In genomic region chr17:57915980-57916757, GRCh38 we compare ENCODE assay signal across 9 cellular contexts. TPM values are rescaled to one million over a fixed set of nuclear protein-coding genes. Genes with fewer than 3 reads are reported as not detected.
A peak's percentile ranks its signal among the peaks of the same experiment; 100 is the strongest.
DNase-seq lines count a peak whose midpoint lies in the region; ATAC-seq, FAIRE-seq and TF ChIP-seq lines count a peak whose summit lies in the region.
"Had no signal": no experiment of that assay in that cellular context is flagged by ENCODE, and none has a peak within 500 bp of the region (broad histone marks: within the 10 kb centered on the region; RNA-seq: fewer than 3 reads in every experiment).

No MANE protein-coding gene starts in this region.

- H3K9ac ChIP-seq in HepG2 (ENCODE audit: insufficient read depth, low read depth, low read length), result no peak overlapping the region

- POLR2A ChIA-PET in HepG2 (lab: Yijun Ruan, JAX), result no interaction called here

- CTCF ChIA-PET in HepG2 (lab: Yijun Ruan, JAX; ENCODE audit: low intra/inter-chr PET ratio, low total read pairs), result interaction anchor here (1.3 kb wide), 1 partner anchor 79 kb away, joined by 5 read pairs; no protein-coding TSS in a partner anchor

- TF ChIP-seq RAD21 in HepG2 (CRISPR knock-in tag; IDR thresholded peaks at IDR 0.05), result no peak

- in situ Hi-C loops in HepG2 (cut with HindIII; ENCODE audit: extremely low pct_ligation_motif_present, low pct_unique_long_range_greater_than_20kb), result no loop called here

- H2AFZ ChIP-seq in HepG2 (ENCODE audit: low read length), result no peak overlapping the region

- no peaks in the 10 kb centered on the region for H3K27me3 ChIP-seq in WERI-Rb-1 (ENCODE audit: insufficient read depth, low read depth, severe bottlenecking)
- H3K27me3 ChIP-seq in HepG2 (ENCODE audit: control insufficient read depth in 1 of 2, insufficient read depth in 2 of 2, low read length in 2 of 2), result no peaks in the 10 kb centered on the region
- no peaks in the 10 kb centered on the region for H3K27me3 ChIP-seq in tibial nerve
- no peaks in the 10 kb centered on the region for H3K27me3 ChIP-seq in Peyer's patch

- H3K4me2 ChIP-seq in HepG2 (ENCODE audit: low read depth, low read length), result no peak overlapping the region

- no peak for FAIRE-seq in HepG2 (lab: Jason Lieb, UNC)
- FAIRE-seq: TTC549 had no signal

- BruUV-seq in HepG2 (replicated peaks; lab: Mats Ljungman, UMichigan), result no TSS peak

- H3K4me1 Mint-ChIP-seq in immature natural killer cell, result no peaks in the 10 kb centered on the region

- H3K36me3 ChIP-seq in WERI-Rb-1 (no peaks in the 10 kb centered on the region; the same call in 1 of the 2 replicates), HepG2 (replicated peaks in 1 of 2; ENCODE audit: control insufficient read depth in 1 of 2, insufficient read depth in 2 of 2, low read length in 2 of 2) (no peaks in the 10 kb centered on the region), tibial nerve (no peaks in the 10 kb centered on the region), Peyer's patch (no peaks in the 10 kb centered on the region)

- H3K36me3 Mint-ChIP-seq in immature natural killer cell, result no peaks in the 10 kb centered on the region

- no peaks in the 10 kb centered on the region for H3K79me2 ChIP-seq in HepG2 (ENCODE audit: insufficient read depth, low read length)

- 82% methylated on average over 19 of the region's 19 CpGs for WGBS in HepG2 (ENCODE audit: low lambda C conversion rate)
- WGBS in tibial nerve, 2 donors, result 55 to 56% methylated on average over 16 to 19 of the region's 19 CpGs

- H3K4me3 Mint-ChIP-seq in immature natural killer cell, result no peak overlapping the region

- H3K4me3 ChIP-seq in WERI-Rb-1 (ENCODE audit: low read depth, low read length), result no peak overlapping the region
- H3K4me3 ChIP-seq in HepG2 (replicated peaks in 1 of 3; ENCODE audit: insufficient read depth in 1 of 3, low read depth in 2 of 3, low read length in 3 of 3), result no peak overlapping the region
- H3K4me3 ChIP-seq in tibial nerve, result no peak overlapping the region
- no peak overlapping the region for H3K4me3 ChIP-seq in Peyer's patch

- no peaks in the 10 kb centered on the region for H4K20me1 ChIP-seq in HepG2 (ENCODE audit: insufficient read depth, low read length)

- H3K4me1 ChIP-seq in HepG2 (ENCODE audit: insufficient read depth, low read length) (peaks cover 51% of the 10 kb centered on the region), tibial nerve (peaks cover 0 to 97% (median 64%) of the 10 kb centered on the region in 4 donors), Peyer's patch (peaks cover 0 to 57% (median 2%) of the 10 kb centered on the region in 4 donors)

- peaks cover 1 to 7% (median 2%) of the 10 kb centered on the region in 3 donors for H3K27me3 Mint-ChIP-seq in immature natural killer cell (ENCODE audit: low read depth in 3 of 3)

- intact Hi-C loops in HepG2 (cut with micrococcal nuclease; ENCODE audit: unreplicated experiment), result no loop called here

- no peaks in the 10 kb centered on the region for H3K9me3 Mint-ChIP-seq in immature natural killer cell

- H3K9me3 ChIP-seq in WERI-Rb-1 (ENCODE audit: severe bottlenecking) (no peaks in the 10 kb centered on the region), HepG2 (ENCODE audit: low read length) (no peaks in the 10 kb centered on the region), tibial nerve (no peaks in the 10 kb centered on the region), Peyer's patch (no peaks in the 10 kb centered on the region)

- TF ChIP-seq EP300 in HepG2 (IDR thresholded peaks at IDR 0.05; ENCODE audit: low read depth in 2 of 2, low read length in 2 of 2) (no peak), HepG2 (CRISPR knock-in tag; IDR thresholded peaks at IDR 0.05; ENCODE audit: borderline replicate concordance) (no peak), tibial nerve (IDR thresholded peaks at IDR 0.05) (no peak)

- TF ChIP-seq POLR2A in HepG2 (IDR thresholded peaks at IDR 0.05; ENCODE audit: insufficient read depth in 1 of 2, low read depth in 2 of 2, low read length in 2 of 2) (no peak), tibial nerve (IDR thresholded peaks at IDR 0.05) (no peak), Peyer's patch (IDR thresholded peaks at IDR 0.05) (no peak)

- H3K27ac ChIP-seq in WERI-Rb-1 (peak overlapping the region; percentile 46), HepG2 (ENCODE audit: extremely low read length, insufficient read depth, low read length) (no peak overlapping the region), tibial nerve (peak overlapping the region in 3 of 4 donors; percentile 37 to 89 (median 75)), Peyer's patch (peak overlapping the region in 2 of 4 donors; percentile 3 to 49)

- no peak; the same call in none of the 3 replicates for ATAC-seq in HepG2

- TF ChIP-seq CTCF in WERI-Rb-1 (IDR thresholded peaks at IDR 0.05; ENCODE audit: low read depth, low read length), result no peak
- no peak for TF ChIP-seq CTCF in HepG2 (CRISPR knock-in tag; IDR thresholded peaks at IDR 0.05)
- no peak for TF ChIP-seq CTCF in tibial nerve (IDR thresholded peaks at IDR 0.05)
- TF ChIP-seq CTCF in Peyer's patch (IDR thresholded peaks at IDR 0.05), result no peak

- no peak overlapping the region for H3K27ac Mint-ChIP-seq in immature natural killer cell

- peak; percentile 35 for DNase-seq in NCI-H1436 (lab: John Stamatoyannopoulos, UW)
- DNase-seq in NCI-H1436 treated with DMSO at 0.1 percent for 48 hours (lab: John Stamatoyannopoulos, UW), result no peak
- DNase-seq in WERI-Rb-1, result no peak
- DNase-seq in HepG2 (ENCODE audit: low spot score), result no peak
- DNase-seq in tibial nerve (ENCODE audit: low spot score in 2 of 2), result no peak
- DNase-seq in kidney glomerular epithelial cell (lab: John Stamatoyannopoulos, UW), result no peak
- no peak for DNase-seq in Peyer's patch
- no peak for DNase-seq in immature natural killer cell

TF ChIP-seq in HepG2, 621 proteins besides CTCF, POLR2A, EP300 and RAD21:
- TF ChIP-seq RFX1 (IDR thresholded peaks at IDR 0.05), result peak; percentile 37; the same call in 1 of the 2 replicates
- TF ChIP-seq RBM39 (IDR thresholded peaks at IDR 0.05; ENCODE audit: low read depth, low read length, poor library complexity, severe bottlenecking), result no peak
- TF ChIP-seq ZBTB38 (CRISPR knock-in tag; IDR thresholded peaks at IDR 0.05), result peak; percentile 62; the same call in 1 of the 2 replicates

RNA-seq across cellular contexts. Expression of gene CUEDC1, which starts 39.0 kb away (rescaled TPM):
- total RNA-seq in HepG2 (2016; rRNA removed; fragmentation: Illumina TruSeq; extraction: Trizol) (4.2 and 7.4 TPM in 2 replicates), tibial nerve (10 to 100 TPM; 32.1 to 55.5 (median 38.8) TPM), Peyer's patch (10 to 100 TPM; 10.2 to 45.4 (median 19.2) TPM)
- total RNA-seq in HepG2 (2016; cell fraction: cytosol; rRNA removed; fragmentation: Illumina TruSeq; extraction: Trizol; ENCODE audit: low read depth), result 4.1 and 4.7 TPM in 2 replicates
- 3.5 and 7.9 TPM in 2 replicates for total RNA-seq in HepG2 (2016; cell fraction: insoluble cytoplasmic fraction; rRNA removed; fragmentation: Illumina TruSeq; extraction: Trizol)
- total RNA-seq in HepG2 (2016; cell fraction: membrane; rRNA removed; fragmentation: Illumina TruSeq; extraction: Trizol), result 7.6 and 8.6 TPM in 2 replicates
- 9.6 and 11.9 TPM in 2 replicates for total RNA-seq in HepG2 (2016; cell fraction: nucleus; rRNA removed; fragmentation: Illumina TruSeq; extraction: Trizol)
- polyA plus RNA-seq in HepG2 (2011; rRNA removed) (12.9 and 14.4 TPM in 2 replicates), immature natural killer cell (1 to 10 TPM in 1 of 3 donors, under 1 TPM in 2; 0.43 to 2.5 (median 0.52) TPM)
- 8.1 and 8.6 TPM in 2 replicates for polyA plus RNA-seq in HepG2 (2011; cell fraction: cytosol; rRNA removed)
- 36.7 and 43.5 TPM in 2 replicates for polyA plus RNA-seq in HepG2 (2011; cell fraction: nucleus; rRNA removed)
- polyA plus RNA-seq in HepG2 (2012), result 9.8 and 10.2 TPM in 2 replicates
- polyA plus RNA-seq in HepG2 (2016; cell fraction: cytosol; fragmentation: Illumina TruSeq; extraction: Trizol; ENCODE audit: low read depth), result 9.4 and 11.1 TPM in 2 replicates
- polyA plus RNA-seq in HepG2 (2016; cell fraction: insoluble cytoplasmic fraction; fragmentation: Illumina TruSeq; extraction: Trizol; ENCODE audit: low read depth), result 9.2 and 10.0 TPM in 2 replicates
- polyA plus RNA-seq in HepG2 (2016; cell fraction: membrane; fragmentation: Illumina TruSeq; extraction: Trizol; ENCODE audit: low read depth), result 15.4 and 16.0 TPM in 2 replicates
- polyA plus RNA-seq in HepG2 (2016; cell fraction: nucleus; fragmentation: Illumina TruSeq; extraction: Trizol; ENCODE audit: insufficient read depth, low read depth), result 33.7 and 36.2 TPM in 2 replicates
- 2.9 and 6.8 TPM in 2 replicates for polyA minus RNA-seq in HepG2 (2011; rRNA and poly(A)+ RNA removed; ENCODE audit: low replicate concordance)
- polyA minus RNA-seq in HepG2 (2011; cell fraction: cytosol; rRNA and poly(A)+ RNA removed), result 5.1 and 7.3 TPM in 2 replicates
- 6.6 and 8.2 TPM in 2 replicates for polyA minus RNA-seq in HepG2 (2011; cell fraction: nucleus; rRNA and poly(A)+ RNA removed)
